33 cellular contexts compared by ENCODE assay signal in the genomic region with DNA sequence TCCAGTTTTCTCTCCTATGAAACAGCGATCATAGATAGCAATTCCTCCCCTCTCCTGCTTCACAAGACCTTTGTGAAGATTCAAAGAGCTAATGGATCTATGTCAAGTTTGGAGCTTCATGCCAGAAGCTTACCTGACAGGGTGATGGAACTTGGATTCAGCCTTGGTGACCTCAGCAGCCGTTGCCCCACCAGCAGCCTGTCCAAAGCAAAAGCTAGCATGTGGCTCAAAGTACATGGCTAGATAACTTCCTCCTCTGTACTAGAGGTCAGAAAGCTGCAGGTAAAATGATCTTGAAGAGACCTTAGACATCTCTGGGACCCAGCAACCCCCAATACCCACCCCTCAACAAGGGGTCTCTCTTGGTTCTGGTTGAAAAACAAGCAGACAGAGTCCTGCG. TPM values are rescaled to one million over a fixed set of nuclear protein-coding genes. Genes with fewer than 3 reads are reported as not detected.
"Had no signal": no experiment of that assay in that cellular context is flagged by ENCODE, and none has a peak within 500 bp of the region (broad histone marks: within the 10 kb centered on the region; RNA-seq: fewer than 3 reads in every experiment).

No MANE protein-coding gene starts in this region.

- H3K4me3 ChIP-seq: adrenal gland, body of pancreas, esophagus muscularis mucosa, gastrocnemius medialis had no signal

- H3K27me3 ChIP-seq: adrenal gland, body of pancreas, esophagus muscularis mucosa, foreskin keratinocyte, gastrocnemius medialis had no signal

- H3K36me3 ChIP-seq: adrenal gland, esophagus muscularis mucosa, gastrocnemius medialis, WERI-Rb-1 had no signal

- H3K27ac ChIP-seq: adrenal gland, body of pancreas, esophagus muscularis mucosa, foreskin keratinocyte, gastrocnemius medialis, WERI-Rb-1 had no signal

- DNase-seq: activated B cell treated with CpG ODN at 0.5 μM for 24 hours; activated CD4-positive, alpha-beta T cell treated with anti-CD3 and anti-CD28 coated beads for 48 hours; activated CD4-positive, alpha-beta T cell treated with anti-CD3 and anti-CD28 coated beads, Interleukin-2, amount 50 U/mL, for 1 hour; activated CD4-positive, alpha-beta T cell treated with anti-CD3 and anti-CD28 coated beads, Interleukin-2, amount 50 U/mL, for 48 hours; activated CD8-positive, alpha-beta memory T cell treated with anti-CD3 and anti-CD28 coated beads for 24 hours; activated CD8-positive, alpha-beta T cell treated with anti-CD3 and anti-CD28 coated beads for 36 hours; activated effector memory CD4-positive, alpha-beta T cell treated with anti-CD3 and anti-CD28 coated beads, Interleukin-2, amount 50 U/mL, for 16 hours; activated naive CD4-positive, alpha-beta T cell treated with anti-CD3 and anti-CD28 coated beads for 36 hours; activated naive CD8-positive, alpha-beta T cell treated with anti-CD3 and anti-CD28 coated beads for 36 hours; activated naive CD8-positive, alpha-beta T cell treated with anti-CD3 and anti-CD28 coated beads, Interleukin-2, amount 50 U/mL, for 24 hours; activated T-cell treated with anti-CD3 and anti-CD28 coated beads, Interleukin-2, amount 50 U/mL, for 4 hours; adrenal gland; amygdala; aorta; body of pancreas; caudate nucleus; cortex of kidney; dermis blood vessel endothelial cell; effector CD4-positive, alpha-beta T cell; effector memory CD8-positive, alpha-beta T cell; erythroblast; foreskin keratinocyte; gastrocnemius medialis; glutamatergic neuron; T-helper 1 cell; T-helper 17 cell; T1000; WERI-Rb-1 had no signal

- ATAC-seq: activated CD4-positive, CD25-positive, alpha-beta regulatory T cell treated with anti-CD3 and anti-CD28 coated beads, Interleukin-2, amount 50 U/mL, for 24 hours; activated CD8-positive, alpha-beta T cell treated with anti-CD3 and anti-CD28 coated beads for 36 hours; activated naive CD8-positive, alpha-beta T cell treated with anti-CD3 and anti-CD28 coated beads, Interleukin-2, amount 50 U/mL, for 24 hours; activated T-cell treated with anti-CD3 and anti-CD28 coated beads, Interleukin-2, amount 50 U/mL, for 4 hours; body of pancreas; effector memory CD8-positive, alpha-beta T cell; foreskin keratinocyte; gastrocnemius medialis; T-helper 17 cell had no signal

- H3K4me1 ChIP-seq: foreskin keratinocyte had no signal

- H3K9me3 ChIP-seq: adrenal gland, body of pancreas, esophagus muscularis mucosa, gastrocnemius medialis had no signal

RNA-seq across cellular contexts. Expression of a gene that starts 1.8 kb away (rescaled TPM):
- total RNA-seq: activated B cell treated with CpG ODN at 0.5 μM for 24 hours; activated CD8-positive, alpha-beta T cell treated with anti-CD3 and anti-CD28 coated beads for 36 hours; activated naive CD4-positive, alpha-beta T cell treated with anti-CD3 and anti-CD28 coated beads for 36 hours; activated naive CD8-positive, alpha-beta T cell treated with anti-CD3 and anti-CD28 coated beads for 36 hours; activated T-cell treated with anti-CD3 and anti-CD28 coated beads, Interleukin-2, amount 50 U/mL, for 4 hours; activated T-helper 1 cell treated with anti-CD3 and anti-CD28 coated beads, Interleukin-12 subunit alpha, Interleukin-12 subunit beta, Interleukin-2, Interleukin-4 antibody, amounts not matched to agents 30 ng/mL and 10 ng/mL and 1 ng/mL, durations not matched to agents 14 hours and 24 hours and 36 hours; activated T-helper 2 cell treated with anti-CD3 and anti-CD28 coated beads, Interferon-gamma antibody, Interleukin-2, Interleukin-4, amounts not matched to agents 10 μg/mL and 5 μg/mL and 100 μg/mL, durations not matched to agents 14 hours and 24 hours and 36 hours; aorta; body of pancreas; chondrocyte; dermis blood vessel endothelial cell; esophagus muscularis mucosa; foreskin keratinocyte; gastrocnemius medialis; T-helper 17 cell had no signal
- polyA plus RNA-seq: aorta, foreskin keratinocyte had no signal

RNA-seq across cellular contexts. Expression of a gene that starts 18.9 kb away (rescaled TPM):
- total RNA-seq: activated B cell treated with CpG ODN at 0.5 μM for 24 hours; activated CD8-positive, alpha-beta T cell treated with anti-CD3 and anti-CD28 coated beads for 36 hours; activated naive CD4-positive, alpha-beta T cell treated with anti-CD3 and anti-CD28 coated beads for 36 hours; activated naive CD8-positive, alpha-beta T cell treated with anti-CD3 and anti-CD28 coated beads for 36 hours; activated T-cell treated with anti-CD3 and anti-CD28 coated beads, Interleukin-2, amount 50 U/mL, for 4 hours; activated T-helper 1 cell treated with anti-CD3 and anti-CD28 coated beads, Interleukin-12 subunit alpha, Interleukin-12 subunit beta, Interleukin-2, Interleukin-4 antibody, amounts not matched to agents 30 ng/mL and 10 ng/mL and 1 ng/mL, durations not matched to agents 14 hours and 24 hours and 36 hours; activated T-helper 2 cell treated with anti-CD3 and anti-CD28 coated beads, Interferon-gamma antibody, Interleukin-2, Interleukin-4, amounts not matched to agents 10 μg/mL and 5 μg/mL and 100 μg/mL, durations not matched to agents 14 hours and 24 hours and 36 hours; aorta; foreskin keratinocyte; T-helper 17 cell had no signal
- polyA plus RNA-seq: aorta, foreskin keratinocyte had no signal
